Comparison of ENCODE assay signal across 25 cellular contexts in genomic region chr5:56506586-56506985, GRCh38.
DNase-seq lines count a peak whose midpoint lies in the region; FAIRE-seq and TF ChIP-seq lines count a peak whose summit lies in the region.
"Had no signal": no experiment of that assay in that cellular context is flagged by ENCODE, and none has a peak within 500 bp of the region (broad histone marks: within the 10 kb centered on the region; RNA-seq: fewer than 3 reads in every experiment).

No MANE protein-coding gene starts in this region.

- peaks cover 9% of the 10 kb centered on the region for H3K9me3 Mint-ChIP-seq in activated naive CD4-positive, alpha-beta T cell treated with anti-CD3 and anti-CD28 coated beads, Interleukin-2, amount 10 ng/mL, durations not matched to agents 7 days and 5 days
- H3K9me3 Mint-ChIP-seq in endothelial cell (ENCODE audit: unreplicated experiment): no peaks in the 10 kb centered on the region

- no peak overlapping the region for H3K18ac ChIP-seq in mesendoderm (ENCODE audit: low read length)

- no peaks in the 10 kb centered on the region for H3K79me2 ChIP-seq in mesendoderm (ENCODE audit: control insufficient read depth, insufficient read depth, low read length)

- H3K79me1 ChIP-seq in mesendoderm (ENCODE audit: low read length): no peaks in the 10 kb centered on the region

- H4K8ac ChIP-seq in mesendoderm (ENCODE audit: low read depth, low read length): no peak overlapping the region

- H3K36me3 Mint-ChIP-seq in activated naive CD4-positive, alpha-beta T cell treated with anti-CD3 and anti-CD28 coated beads, Interleukin-2, amount 10 ng/mL, durations not matched to agents 7 days and 5 days: peaks cover 4% of the 10 kb centered on the region
- H3K36me3 Mint-ChIP-seq in endothelial cell (ENCODE audit: low read depth, unreplicated experiment): no peaks in the 10 kb centered on the region
- H3K36me3 Mint-ChIP-seq: CD4-positive, CD25-positive, alpha-beta regulatory T cell; WTC11 had no signal

- no peaks in the 10 kb centered on the region for H3K27me3 ChIP-seq in mesendoderm (ENCODE audit: insufficient read depth, low read length, poor library complexity)
- H3K27me3 ChIP-seq: esophagus squamous epithelium, heart left ventricle had no signal

- H3K4ac ChIP-seq in mesendoderm (ENCODE audit: low read depth, low read length): no peak overlapping the region

- no peak overlapping the region for H3K27ac Mint-ChIP-seq in activated naive CD4-positive, alpha-beta T cell treated with anti-CD3 and anti-CD28 coated beads, Interleukin-2, amount 10 ng/mL, durations not matched to agents 7 days and 5 days
- no peak overlapping the region for H3K27ac Mint-ChIP-seq in endothelial cell (ENCODE audit: unreplicated experiment)
- H3K27ac Mint-ChIP-seq: T-helper 2 cell treated with Interferon-gamma antibody and Interleukin-4, amounts not matched to agents 5 μg/mL and 100 μg/mL, for 36 hours; WTC11 had no signal

- no peak overlapping the region for H3K4me2 ChIP-seq in mesendoderm (ENCODE audit: low read length)

- H3K4me3 ChIP-seq in choroid plexus epithelial cell (ENCODE audit: low read depth, low read length) (no peak overlapping the region), mesendoderm (ENCODE audit: low read length) (no peak overlapping the region)
- H3K4me3 ChIP-seq: esophagus squamous epithelium, heart left ventricle had no signal

- H3K4me1 Mint-ChIP-seq in activated naive CD4-positive, alpha-beta T cell treated with anti-CD3 and anti-CD28 coated beads, Interleukin-2, amount 10 ng/mL, durations not matched to agents 7 days and 5 days: peaks cover 23% of the 10 kb centered on the region
- H3K4me1 Mint-ChIP-seq in endothelial cell (ENCODE audit: unreplicated experiment): peaks cover 10% of the 10 kb centered on the region

- H3K9ac ChIP-seq in mesendoderm (ENCODE audit: low read length): no peak overlapping the region

- H3K4me3 Mint-ChIP-seq in activated naive CD4-positive, alpha-beta T cell treated with anti-CD3 and anti-CD28 coated beads, Interleukin-2, amount 10 ng/mL, durations not matched to agents 7 days and 5 days: no peak overlapping the region
- no peak overlapping the region for H3K4me3 Mint-ChIP-seq in endothelial cell (ENCODE audit: unreplicated experiment)
- H3K4me3 Mint-ChIP-seq: CD4-positive, CD25-positive, alpha-beta regulatory T cell; T-helper 2 cell treated with Interferon-gamma antibody and Interleukin-4, amounts not matched to agents 5 μg/mL and 100 μg/mL, for 36 hours; WTC11 had no signal

- no peak for FAIRE-seq in GM12892 (lab: Jason Lieb, UNC)
- FAIRE-seq: A204.1, GM12891, H1 had no signal

- H4K5ac ChIP-seq in mesendoderm (ENCODE audit: low read length): no peak overlapping the region

- H3K27me3 Mint-ChIP-seq in activated naive CD4-positive, alpha-beta T cell treated with anti-CD3 and anti-CD28 coated beads, Interleukin-2, amount 10 ng/mL, durations not matched to agents 7 days and 5 days: no peaks in the 10 kb centered on the region
- peaks cover 5% of the 10 kb centered on the region for H3K27me3 Mint-ChIP-seq in endothelial cell (ENCODE audit: unreplicated experiment)
- H3K27me3 Mint-ChIP-seq: CD4-positive, CD25-positive, alpha-beta regulatory T cell had no signal

- H3K36me3 ChIP-seq in mesendoderm (ENCODE audit: control insufficient read depth, insufficient read depth, low read length): no peaks in the 10 kb centered on the region
- H3K36me3 ChIP-seq: esophagus squamous epithelium, heart left ventricle had no signal

- H3K27ac ChIP-seq in mesendoderm (ENCODE audit: low read depth, low read length): no peak overlapping the region
- H3K27ac ChIP-seq: esophagus squamous epithelium, heart left ventricle had no signal

- CTCF ChIA-PET in activated naive CD4-positive, alpha-beta T cell treated with anti-CD3 and anti-CD28 coated beads, Interleukin-2, amount 10 ng/mL, durations not matched to agents 7 days and 5 days (lab: Charles Lee): no interaction called here

- H3K23ac ChIP-seq in mesendoderm (ENCODE audit: low read length): no peak overlapping the region

- in situ Hi-C loops in ACHN (cut with HindIII; ENCODE audit: low pct_ligation_motif_present, low pct_unique_long_range_greater_than_20kb, low sequenced_read_pairs): no loop called here

- peak; percentile 64 for DNase-seq in ACHN
- peak; percentile 20 for DNase-seq in HS-5 (ENCODE audit: low read depth)
- peak; percentile 46 for DNase-seq in choroid plexus epithelial cell (ENCODE audit: low read depth)
- DNase-seq in mesendoderm: peak; percentile 49
- no peak for DNase-seq in HuH-7.5 (ENCODE audit: low spot score)
- no peak for DNase-seq in activated naive CD4-positive, alpha-beta T cell treated with anti-CD3 and anti-CD28 coated beads, Interleukin-2, amount 10 ng/mL, durations not matched to agents 7 days and 5 days
- no peak for DNase-seq in endothelial cell (ENCODE audit: low spot score)
- no peak for DNase-seq in GM12892 (ENCODE audit: insufficient read length)
- DNase-seq: activated CD4-positive, alpha-beta T cell treated with anti-CD3 and anti-CD28 coated beads, Interleukin-2, amount 50 U/mL, for 48 hours; activated gamma-delta T cell treated with Interleukin-2 at 50 U/mL for 16 hours; CD4-positive, CD25-positive, alpha-beta regulatory T cell; DMS53; effector memory CD4-positive, alpha-beta T cell; esophagus squamous epithelium; heart left ventricle; Karpas-422; NCI-H1048; NCI-H2029; stimulated activated CD8-positive, alpha-beta memory T cell treated with anti-CD3 and anti-CD28 coated beads, Interleukin-4, amount 100 ng/mL, for 48 hours; substantia nigra had no signal

- TF ChIP-seq CTCF in choroid plexus epithelial cell (conservative IDR thresholded peaks at IDR 0.05; ENCODE audit: low read depth, low read length): no peak
- no peak for TF ChIP-seq CTCF in endothelial cell (IDR thresholded peaks at IDR 0.05; ENCODE audit: unreplicated experiment)

- no peak overlapping the region for H3K56ac ChIP-seq in mesendoderm (ENCODE audit: low read length)

- no CpG with 5 or more reads among the region's 2 CpGs for WGBS in mesendoderm (ENCODE audit: extremely low coverage, insufficient coverage, low lambda C conversion rate)

- no peak overlapping the region for H2BK120ac ChIP-seq in mesendoderm (ENCODE audit: low read depth, low read length)

- H2BK5ac ChIP-seq in mesendoderm (ENCODE audit: low read length): no peak overlapping the region

- TF ChIP-seq POLR2A in GM12892 (IDR thresholded peaks at IDR 0.05; ENCODE audit: low read depth, low read length): no peak

- H2AK5ac ChIP-seq in mesendoderm (ENCODE audit: low read length): no peak overlapping the region

- no peaks in the 10 kb centered on the region for H3K4me1 ChIP-seq in mesendoderm (ENCODE audit: control insufficient read depth, low read depth, low read length)

- no peak overlapping the region for H2BK15ac ChIP-seq in mesendoderm (replicated peaks; ENCODE audit: low read depth)

Comparison
In these comparisons a context has a peak if more than half of its experiments do, and no peak if none do; other contexts are left out.
1. DNase-seq: peak in ACHN (single experiment), HS-5 (single experiment), choroid plexus epithelial cell (single experiment) and mesendoderm (single experiment); none in HuH-7.5 (single experiment), activated naive CD4-positive, alpha-beta T cell treated with anti-CD3 and anti-CD28 coated beads, Interleukin-2, amount 10 ng/mL, durations not matched to agents 7 days and 5 days (single experiment), endothelial cell (single experiment) and GM12892 (single experiment).